ENCODE assay signal across 18 cellular contexts in the genomic region with DNA sequence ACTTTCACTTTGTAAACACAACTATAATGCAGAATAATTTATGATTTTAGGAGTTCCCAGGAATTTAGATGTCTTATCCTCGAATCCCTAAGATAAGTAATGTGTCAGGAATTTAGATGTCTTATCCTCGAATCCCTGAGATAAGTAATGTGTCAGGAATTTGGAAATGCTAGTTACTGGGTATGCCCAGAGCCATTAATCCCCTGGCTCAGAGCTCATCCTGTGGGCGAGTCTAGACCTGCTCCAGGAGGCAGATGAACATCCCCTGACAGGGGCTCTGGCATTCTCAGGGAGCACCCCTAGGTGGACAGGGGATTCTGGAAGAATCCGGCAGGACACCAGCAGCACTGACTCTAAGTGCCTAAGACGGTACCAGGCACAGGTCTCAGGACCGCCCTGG.
DNase-seq lines count a peak whose midpoint lies in the region; ATAC-seq lines count a peak whose summit lies in the region.
"Had no signal": no experiment of that assay in that cellular context is flagged by ENCODE, and none has a peak within 500 bp of the region (broad histone marks: within the 10 kb centered on the region; RNA-seq: fewer than 3 reads in every experiment).

No MANE protein-coding gene starts in this region.

- H4K8ac ChIP-seq in trophoblast cell (ENCODE audit: low read depth, low read length): no peak overlapping the region

- no peaks in the 10 kb centered on the region for H3K27me3 ChIP-seq in trophoblast cell (ENCODE audit: insufficient read depth, low read length)
- H3K27me3 ChIP-seq: cardiac muscle cell had no signal

- no peak overlapping the region for H3K4ac ChIP-seq in trophoblast cell (ENCODE audit: low read depth, low read length)

- WGBS in trophoblast cell (ENCODE audit: extremely low coverage, insufficient coverage, insufficient read length): no CpG with 5 or more reads among the region's 6 CpGs

- no peak overlapping the region for H4K12ac ChIP-seq in trophoblast cell (ENCODE audit: low read depth, low read length)

- no peak overlapping the region for H3K9ac ChIP-seq in trophoblast cell (ENCODE audit: low read length)

- no peak overlapping the region for H3K4me2 ChIP-seq in trophoblast cell (ENCODE audit: low read length)

- H2AK5ac ChIP-seq in trophoblast cell (ENCODE audit: low read length): no peak overlapping the region

- ATAC-seq in left lobe of liver (no peak), HG03460 (IDR thresholded peaks at IDR 0.05; ENCODE audit: unreplicated experiment) (no peak)

- no peak overlapping the region for H3K14ac ChIP-seq in trophoblast cell (ENCODE audit: low read length)

- H2BK120ac ChIP-seq in trophoblast cell (ENCODE audit: insufficient read depth, low read length, poor library complexity): no peak overlapping the region

- no peak overlapping the region for H3K4me3 ChIP-seq in trophoblast cell (ENCODE audit: low read depth, low read length)
- H3K4me3 ChIP-seq: cardiac muscle cell, dorsolateral prefrontal cortex, HAP-1, prostate gland had no signal

- H2BK5ac ChIP-seq in trophoblast cell (ENCODE audit: low read depth, low read length, poor library complexity): no peak overlapping the region

- H3K79me2 ChIP-seq in trophoblast cell (ENCODE audit: control insufficient read depth, insufficient read depth, low read length, poor library complexity): no peaks in the 10 kb centered on the region

- no peak overlapping the region for H2BK12ac ChIP-seq in trophoblast cell (ENCODE audit: low read length)

- no peaks in the 10 kb centered on the region for H3K36me3 ChIP-seq in trophoblast cell (ENCODE audit: control insufficient read depth in 1 of 2, insufficient read depth in 2 of 2, low read length in 2 of 2)
- H3K36me3 ChIP-seq: cardiac muscle cell, HAP-1, prostate gland had no signal

- no peak overlapping the region for H3K18ac ChIP-seq in trophoblast cell (ENCODE audit: low read length)

- H2AFZ ChIP-seq in trophoblast cell (ENCODE audit: insufficient read depth, low read length, poor library complexity): no peak overlapping the region

- H3K23ac ChIP-seq in trophoblast cell (ENCODE audit: low read length): no peak overlapping the region

- H4K91ac ChIP-seq in trophoblast cell (ENCODE audit: low read depth, low read length): peak overlapping the region; percentile 0

- H3K4me1 ChIP-seq in trophoblast cell (ENCODE audit: control insufficient read depth in 1 of 2, insufficient read depth in 2 of 2, low read length in 2 of 2): peaks cover 0 to 3% of the 10 kb centered on the region in 2 experiments
- H3K4me1 ChIP-seq: HAP-1 had no signal

- no peaks in the 10 kb centered on the region for H3K79me1 ChIP-seq in trophoblast cell (ENCODE audit: low read length)

- peak; percentile 74 for DNase-seq in GM03348 (ENCODE audit: low spot score)
- peak; percentile 0 for DNase-seq in NCI-H1048 (lab: John Stamatoyannopoulos, UW)
- peak; percentile 29 for DNase-seq in epithelial cell of prostate (ENCODE audit: low read depth, low spot score)
- DNase-seq in trophoblast cell: peak; percentile 28 to 44
- DNase-seq in left lobe of liver (ENCODE audit: low spot score): no peak
- DNase-seq in glomerular visceral epithelial cell (ENCODE audit: extremely low spot score): no peak
- DNase-seq: activated CD4-positive, alpha-beta T cell treated with anti-CD3 and anti-CD28 coated beads, Interleukin-2, amount 10 ng/mL, durations not matched to agents 24 days and 14 days; activated effector memory CD4-positive, alpha-beta T cell treated with anti-CD3 and anti-CD28 coated beads, Interleukin-2, amount 50 U/mL, for 16 hours; DMS79 treated with DMSO at 0.1 percent for 48 hours; dorsolateral prefrontal cortex; NCI-H187 treated with DMSO at 0.1 percent for 48 hours; NCI-H2227 treated with DMSO at 0.1 percent for 48 hours; stimulated activated naive CD4-positive, alpha-beta T cell; T-helper 2 cell had no signal

- no peaks in the 10 kb centered on the region for H3K9me3 ChIP-seq in trophoblast cell (ENCODE audit: insufficient read depth, low read depth, low read length)
- H3K9me3 ChIP-seq: HAP-1, prostate gland had no signal

- H3K27ac ChIP-seq in epithelial cell of prostate (peak overlapping the region; percentile 68), trophoblast cell (ENCODE audit: low read depth, low read length) (no peak overlapping the region)
- H3K27ac ChIP-seq: cardiac muscle cell, dorsolateral prefrontal cortex, prostate gland had no signal

Comparison
In these comparisons a context has a peak if more than half of its experiments do, and no peak if none do; other contexts are left out.
1. DNase-seq: peak in GM03348 (single experiment), NCI-H1048 (single experiment), epithelial cell of prostate (single experiment) and trophoblast cell (2 of 2); none in left lobe of liver (single experiment) and glomerular visceral epithelial cell (single experiment).